34 cellular contexts compared by ENCODE assay signal in genomic region chr1:236921610-236922009, GRCh38.
"Had no signal": no experiment of that assay in that cellular context is flagged by ENCODE, and none has a peak within 500 bp of the region (broad histone marks: within the 10 kb centered on the region; RNA-seq: fewer than 3 reads in every experiment).

No MANE protein-coding gene starts in this region.

- FAIRE-seq: astrocyte, bronchial epithelial cell had no signal

- ATAC-seq: activated naive CD4-positive, alpha-beta T cell treated with anti-CD3 and anti-CD28 coated beads, Interleukin-2, amount 50 U/mL, for 72 hours; activated naive CD8-positive, alpha-beta T cell treated with anti-CD3 and anti-CD28 coated beads, Interleukin-2, amount 50 U/mL, for 24 hours; activated T-cell treated with anti-CD3 and anti-CD28 coated beads, Interleukin-2, amount 50 U/mL, for 4 hours; activated T-cell treated with anti-CD3 and anti-CD28 coated beads, Interleukin-2, amount 50 U/mL, for 72 hours; activated T-helper 17 cell treated with anti-CD3 and anti-CD28 coated beads, Interleukin-2, amount 50 U/mL, for 72 hours; body of pancreas had no signal

- H3K4me1 ChIP-seq: adrenal gland, ascending aorta, body of pancreas, breast epithelium had no signal

- H3K9me3 ChIP-seq: adrenal gland, body of pancreas had no signal

- H3K4me3 ChIP-seq: adrenal gland, ascending aorta, body of pancreas, breast epithelium, cardiac muscle cell had no signal

- H3K27me3 ChIP-seq: adrenal gland, ascending aorta, body of pancreas, brain microvascular endothelial cell, breast epithelium, cardiac muscle cell had no signal

- H3K27ac ChIP-seq: adrenal gland, ascending aorta, body of pancreas, brain microvascular endothelial cell, breast epithelium had no signal

- H3K36me3 ChIP-seq: adrenal gland, ascending aorta, brain microvascular endothelial cell, breast epithelium, cardiac muscle cell had no signal

- DNase-seq: activated effector memory CD4-positive, alpha-beta T cell treated with anti-CD3 and anti-CD28 coated beads, Interleukin-2, amount 50 U/mL, for 16 hours; activated effector memory CD4-positive, alpha-beta T cell treated with Interleukin-2 at 50 U/mL for 16 hours; activated gamma-delta T cell; activated gamma-delta T cell treated with Interleukin-2 at 50 U/mL for 16 hours; activated naive CD4-positive, alpha-beta T cell; activated naive CD4-positive, alpha-beta T cell treated with anti-CD3 and anti-CD28 coated beads for 36 hours; activated naive CD4-positive, alpha-beta T cell treated with anti-CD3 and anti-CD28 coated beads, Interleukin-2, amount 10 ng/mL, durations not matched to agents 7 days and 5 days; activated naive CD4-positive, alpha-beta T cell treated with anti-CD3 and anti-CD28 coated beads, Interleukin-2, amount 50 U/mL, for 16 hours; activated naive CD4-positive, alpha-beta T cell treated with Interleukin-2 at 50 U/mL for 16 hours; activated naive CD8-positive, alpha-beta T cell treated with anti-CD3 and anti-CD28 coated beads for 36 hours; activated naive CD8-positive, alpha-beta T cell treated with anti-CD3 and anti-CD28 coated beads, Interleukin-2, amount 10 ng/mL, durations not matched to agents 7 days and 5 days; activated naive CD8-positive, alpha-beta T cell treated with anti-CD3 and anti-CD28 coated beads, Interleukin-2, amount 50 U/mL, for 24 hours; activated T-cell treated with anti-CD3 and anti-CD28 coated beads, Interleukin-2, amount 50 U/mL, for 1 hour; activated T-cell treated with anti-CD3 and anti-CD28 coated beads, Interleukin-2, amount 50 U/mL, for 24 hours; activated T-cell treated with anti-CD3 and anti-CD28 coated beads, Interleukin-2, amount 50 U/mL, for 4 hours; activated T-cell treated with anti-CD3 and anti-CD28 coated beads, Interleukin-2, amount 50 U/mL, for 48 hours; activated T-cell treated with anti-CD3 and anti-CD28 coated beads, Interleukin-2, amount 50 U/mL, for 72 hours; adrenal gland; amniotic stem cell; amygdala; anterior cingulate cortex; aorta; body of pancreas; brain microvascular endothelial cell; caudate nucleus; central memory CD4-positive, alpha-beta T cell; cerebellar nuclear complex had no signal
